1 cellular context compared by ENCODE assay signal in the genomic region with DNA sequence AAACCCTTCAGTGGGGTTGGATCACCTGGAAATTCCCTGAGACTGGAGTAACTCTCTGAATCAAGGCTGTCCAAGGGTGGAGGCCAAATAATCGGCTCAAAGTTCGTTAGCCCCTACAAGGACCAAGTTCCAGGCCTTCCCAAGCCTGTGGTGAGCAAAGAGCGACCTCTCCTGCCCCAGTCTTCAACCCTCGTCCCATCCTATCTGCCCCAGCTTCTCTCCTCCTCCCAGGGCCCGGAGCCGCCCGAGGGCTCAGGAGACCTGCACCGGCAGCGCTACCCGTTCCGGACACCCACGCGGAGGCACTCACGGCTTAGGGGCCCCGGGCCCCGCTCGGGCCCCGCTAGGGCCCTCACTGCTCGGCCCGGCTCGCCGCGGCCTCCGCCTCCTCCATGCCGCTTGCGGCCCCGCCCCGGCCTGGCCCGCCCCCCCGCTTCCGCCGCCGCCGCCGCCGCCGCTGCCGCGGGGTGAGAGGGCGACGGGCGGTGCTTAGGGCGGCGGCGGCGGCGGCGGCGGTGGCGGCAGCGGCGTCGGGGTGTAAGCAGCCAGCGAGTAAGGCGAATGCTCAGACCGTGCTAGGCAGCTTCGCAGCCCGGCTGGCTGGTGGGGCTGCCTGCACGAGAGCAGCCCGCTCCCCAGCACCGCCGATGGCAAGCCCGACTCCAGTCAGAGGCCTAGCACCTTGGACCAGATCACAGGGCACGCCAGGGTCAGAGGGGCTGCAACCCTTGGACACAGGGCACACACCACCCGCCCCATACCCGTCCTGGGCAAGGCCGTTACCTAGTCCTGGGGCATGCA.
A peak's percentile ranks its signal among the peaks of the same experiment; 100 is the strongest.
TF ChIP-seq lines count a peak whose summit lies in the region.

A gene (minus strand): TSS at position 409 of the 801 bp plus-strand sequence. CDS start 613 bp downstream, outside the sequence.

TF ChIP-seq in GM12878, 131 proteins besides CTCF, POLR2A, EP300 and RAD21 (continued from another document):
- no peak for TF ChIP-seq MEF2B (IDR thresholded peaks at IDR 0.05; ENCODE audit: partially characterized antibody, poor library complexity, severe bottlenecking)
- TF ChIP-seq NFIC (IDR thresholded peaks at IDR 0.05; ENCODE audit: low read depth, low read length) = no peak
- TF ChIP-seq ETV6 (conservative IDR thresholded peaks at IDR 0.05 in 1 of 2, IDR thresholded peaks at IDR 0.05 in 1 of 2; ENCODE audit: borderline replicate concordance in 1 of 2, low read depth in 1 of 2) = no peak
- no peak for TF ChIP-seq SMC3 (IDR thresholded peaks at IDR 0.05; ENCODE audit: borderline replicate concordance, low read length)
- TF ChIP-seq, protein P1, sequence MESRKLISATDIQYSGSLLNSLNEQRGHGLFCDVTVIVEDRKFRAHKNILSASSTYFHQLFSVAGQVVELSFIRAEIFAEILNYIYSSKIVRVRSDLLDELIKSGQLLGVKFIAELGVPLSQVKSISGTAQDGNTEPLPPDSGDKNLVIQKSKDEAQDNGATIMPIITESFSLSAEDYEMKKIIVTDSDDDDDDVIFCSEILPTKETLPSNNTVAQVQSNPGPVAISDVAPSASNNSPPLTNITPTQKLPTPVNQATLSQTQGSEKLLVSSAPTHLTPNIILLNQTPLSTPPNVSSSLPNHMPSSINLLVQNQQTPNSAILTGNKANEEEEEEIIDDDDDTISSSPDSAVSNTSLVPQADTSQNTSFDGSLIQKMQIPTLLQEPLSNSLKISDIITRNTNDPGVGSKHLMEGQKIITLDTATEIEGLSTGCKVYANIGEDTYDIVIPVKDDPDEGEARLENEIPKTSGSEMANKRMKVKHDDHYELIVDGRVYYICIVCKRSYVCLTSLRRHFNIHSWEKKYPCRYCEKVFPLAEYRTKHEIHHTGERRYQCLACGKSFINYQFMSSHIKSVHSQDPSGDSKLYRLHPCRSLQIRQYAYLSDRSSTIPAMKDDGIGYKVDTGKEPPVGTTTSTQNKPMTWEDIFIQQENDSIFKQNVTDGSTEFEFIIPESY (IDR thresholded peaks at IDR 0.05) = no peak
- no peak for TF ChIP-seq KAT2A (conservative IDR thresholded peaks at IDR 0.05; ENCODE audit: control insufficient read depth, low read depth, low read length)
- 0 out of 4 replicates have a peak, but pooled peaks of 1 of the 2 experiments have one; percentile 17 for TF ChIP-seq SRF (IDR thresholded peaks at IDR 0.05; ENCODE audit: low read depth in 2 of 2, low read length in 2 of 2)
- no peak for TF ChIP-seq ATF7 (IDR thresholded peaks at IDR 0.05; ENCODE audit: low read depth)
- TF ChIP-seq POU2F2 (IDR thresholded peaks at IDR 0.05; ENCODE audit: borderline replicate concordance, low read depth, low read length) = peak; percentile 60; the same call in 1 of the 3 replicates
- no peak for TF ChIP-seq TARDBP (IDR thresholded peaks at IDR 0.05; ENCODE audit: borderline replicate concordance)
- TF ChIP-seq HDAC2 (IDR thresholded peaks at IDR 0.05) = no peak
- peak; percentile 74; the same call in 1 of the 2 replicates for TF ChIP-seq YY1 (IDR thresholded peaks at IDR 0.05; ENCODE audit: low read depth, low read length)
- 0 out of 2 replicates have a peak, but pooled peaks have one; percentile 10 for TF ChIP-seq TCF3 (IDR thresholded peaks at IDR 0.05; ENCODE audit: borderline replicate concordance, insufficient read depth, low read depth, low read length)
- no peak for TF ChIP-seq SPI1 (IDR thresholded peaks at IDR 0.05; ENCODE audit: borderline replicate concordance, insufficient read depth, low read depth, low read length)
- no peak for TF ChIP-seq NRF1 (conservative IDR thresholded peaks at IDR 0.05; ENCODE audit: low read depth, low read length)
- peak; percentile 7; the same call in 1 of the 2 replicates for TF ChIP-seq SMARCA5 (IDR thresholded peaks at IDR 0.05)
- no peak for TF ChIP-seq SREBF1 (IDR thresholded peaks at IDR 0.05; ENCODE audit: low read length)
- TF ChIP-seq NR2C2 (IDR thresholded peaks at IDR 0.05; ENCODE audit: borderline replicate concordance, control insufficient read depth, insufficient read length, low read depth) = peak; percentile 40
- peak in 1 of 2 experiments; percentile 57; a peak in 1 of 4 replicates for TF ChIP-seq BHLHE40 (IDR thresholded peaks at IDR 0.05; ENCODE audit: borderline replicate concordance in 1 of 2, low read depth in 2 of 2, low read length in 1 of 2)
- TF ChIP-seq, protein P2, sequence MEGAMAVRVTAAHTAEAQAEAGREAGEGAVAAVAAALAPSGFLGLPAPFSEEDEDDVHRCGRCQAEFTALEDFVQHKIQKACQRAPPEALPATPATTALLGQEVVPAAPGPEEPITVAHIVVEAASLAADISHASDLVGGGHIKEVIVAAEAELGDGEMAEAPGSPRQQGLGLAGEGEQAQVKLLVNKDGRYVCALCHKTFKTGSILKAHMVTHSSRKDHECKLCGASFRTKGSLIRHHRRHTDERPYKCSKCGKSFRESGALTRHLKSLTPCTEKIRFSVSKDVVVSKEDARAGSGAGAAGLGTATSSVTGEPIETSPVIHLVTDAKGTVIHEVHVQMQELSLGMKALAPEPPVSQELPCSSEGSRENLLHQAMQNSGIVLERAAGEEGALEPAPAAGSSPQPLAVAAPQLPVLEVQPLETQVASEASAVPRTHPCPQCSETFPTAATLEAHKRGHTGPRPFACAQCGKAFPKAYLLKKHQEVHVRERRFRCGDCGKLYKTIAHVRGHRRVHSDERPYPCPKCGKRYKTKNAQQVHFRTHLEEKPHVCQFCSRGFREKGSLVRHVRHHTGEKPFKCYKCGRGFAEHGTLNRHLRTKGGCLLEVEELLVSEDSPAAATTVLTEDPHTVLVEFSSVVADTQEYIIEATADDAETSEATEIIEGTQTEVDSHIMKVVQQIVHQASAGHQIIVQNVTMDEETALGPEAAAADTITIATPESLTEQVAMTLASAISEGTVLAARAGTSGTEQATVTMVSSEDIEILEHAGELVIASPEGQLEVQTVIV (IDR thresholded peaks at IDR 0.05; ENCODE audit: borderline replicate concordance, partially characterized antibody) = no peak
- TF ChIP-seq, protein P3, sequence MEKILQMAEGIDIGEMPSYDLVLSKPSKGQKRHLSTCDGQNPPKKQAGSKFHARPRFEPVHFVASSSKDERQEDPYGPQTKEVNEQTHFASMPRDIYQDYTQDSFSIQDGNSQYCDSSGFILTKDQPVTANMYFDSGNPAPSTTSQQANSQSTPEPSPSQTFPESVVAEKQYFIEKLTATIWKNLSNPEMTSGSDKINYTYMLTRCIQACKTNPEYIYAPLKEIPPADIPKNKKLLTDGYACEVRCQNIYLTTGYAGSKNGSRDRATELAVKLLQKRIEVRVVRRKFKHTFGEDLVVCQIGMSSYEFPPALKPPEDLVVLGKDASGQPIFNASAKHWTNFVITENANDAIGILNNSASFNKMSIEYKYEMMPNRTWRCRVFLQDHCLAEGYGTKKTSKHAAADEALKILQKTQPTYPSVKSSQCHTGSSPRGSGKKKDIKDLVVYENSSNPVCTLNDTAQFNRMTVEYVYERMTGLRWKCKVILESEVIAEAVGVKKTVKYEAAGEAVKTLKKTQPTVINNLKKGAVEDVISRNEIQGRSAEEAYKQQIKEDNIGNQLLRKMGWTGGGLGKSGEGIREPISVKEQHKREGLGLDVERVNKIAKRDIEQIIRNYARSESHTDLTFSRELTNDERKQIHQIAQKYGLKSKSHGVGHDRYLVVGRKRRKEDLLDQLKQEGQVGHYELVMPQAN (conservative IDR thresholded peaks at IDR 0.05) = peak; percentile 46; the same call in 1 of the 2 replicates
- TF ChIP-seq ESRRA (IDR thresholded peaks at IDR 0.05; ENCODE audit: low read length) = no peak
- no peak for TF ChIP-seq CREB1 (IDR thresholded peaks at IDR 0.05; ENCODE audit: low read depth)
- no peak for TF ChIP-seq ZNF622 (IDR thresholded peaks at IDR 0.05)
- TF ChIP-seq, protein P4, sequence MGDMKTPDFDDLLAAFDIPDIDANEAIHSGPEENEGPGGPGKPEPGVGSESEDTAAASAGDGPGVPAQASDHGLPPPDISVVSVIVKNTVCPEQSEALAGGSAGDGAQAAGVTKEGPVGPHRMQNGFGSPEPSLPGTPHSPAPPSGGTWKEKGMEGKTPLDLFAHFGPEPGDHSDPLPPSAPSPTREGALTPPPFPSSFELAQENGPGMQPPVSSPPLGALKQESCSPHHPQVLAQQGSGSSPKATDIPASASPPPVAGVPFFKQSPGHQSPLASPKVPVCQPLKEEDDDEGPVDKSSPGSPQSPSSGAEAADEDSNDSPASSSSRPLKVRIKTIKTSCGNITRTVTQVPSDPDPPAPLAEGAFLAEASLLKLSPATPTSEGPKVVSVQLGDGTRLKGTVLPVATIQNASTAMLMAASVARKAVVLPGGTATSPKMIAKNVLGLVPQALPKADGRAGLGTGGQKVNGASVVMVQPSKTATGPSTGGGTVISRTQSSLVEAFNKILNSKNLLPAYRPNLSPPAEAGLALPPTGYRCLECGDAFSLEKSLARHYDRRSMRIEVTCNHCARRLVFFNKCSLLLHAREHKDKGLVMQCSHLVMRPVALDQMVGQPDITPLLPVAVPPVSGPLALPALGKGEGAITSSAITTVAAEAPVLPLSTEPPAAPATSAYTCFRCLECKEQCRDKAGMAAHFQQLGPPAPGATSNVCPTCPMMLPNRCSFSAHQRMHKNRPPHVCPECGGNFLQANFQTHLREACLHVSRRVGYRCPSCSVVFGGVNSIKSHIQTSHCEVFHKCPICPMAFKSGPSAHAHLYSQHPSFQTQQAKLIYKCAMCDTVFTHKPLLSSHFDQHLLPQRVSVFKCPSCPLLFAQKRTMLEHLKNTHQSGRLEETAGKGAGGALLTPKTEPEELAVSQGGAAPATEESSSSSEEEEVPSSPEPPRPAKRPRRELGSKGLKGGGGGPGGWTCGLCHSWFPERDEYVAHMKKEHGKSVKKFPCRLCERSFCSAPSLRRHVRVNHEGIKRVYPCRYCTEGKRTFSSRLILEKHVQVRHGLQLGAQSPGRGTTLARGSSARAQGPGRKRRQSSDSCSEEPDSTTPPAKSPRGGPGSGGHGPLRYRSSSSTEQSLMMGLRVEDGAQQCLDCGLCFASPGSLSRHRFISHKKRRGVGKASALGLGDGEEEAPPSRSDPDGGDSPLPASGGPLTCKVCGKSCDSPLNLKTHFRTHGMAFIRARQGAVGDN (IDR thresholded peaks at IDR 0.05) = peak; percentile 71; the same call in 1 of the 2 replicates
- TF ChIP-seq, protein P5, sequence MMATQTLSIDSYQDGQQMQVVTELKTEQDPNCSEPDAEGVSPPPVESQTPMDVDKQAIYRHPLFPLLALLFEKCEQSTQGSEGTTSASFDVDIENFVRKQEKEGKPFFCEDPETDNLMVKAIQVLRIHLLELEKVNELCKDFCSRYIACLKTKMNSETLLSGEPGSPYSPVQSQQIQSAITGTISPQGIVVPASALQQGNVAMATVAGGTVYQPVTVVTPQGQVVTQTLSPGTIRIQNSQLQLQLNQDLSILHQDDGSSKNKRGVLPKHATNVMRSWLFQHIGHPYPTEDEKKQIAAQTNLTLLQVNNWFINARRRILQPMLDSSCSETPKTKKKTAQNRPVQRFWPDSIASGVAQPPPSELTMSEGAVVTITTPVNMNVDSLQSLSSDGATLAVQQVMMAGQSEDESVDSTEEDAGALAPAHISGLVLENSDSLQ (IDR thresholded peaks at IDR 0.05) = no peak
- TF ChIP-seq HDGF (IDR thresholded peaks at IDR 0.05) = no peak
- 0 out of 2 replicates have a peak, but pooled peaks have one; percentile 30 for TF ChIP-seq HCFC1 (IDR thresholded peaks at IDR 0.05; ENCODE audit: low read length)
- peak; percentile 57 for TF ChIP-seq POLR2AphosphoS5 (IDR thresholded peaks at IDR 0.05; ENCODE audit: low read length)
- no peak for TF ChIP-seq FOXK2 (IDR thresholded peaks at IDR 0.05)
- no peak for TF ChIP-seq PML (IDR thresholded peaks at IDR 0.05; ENCODE audit: low read length)
- TF ChIP-seq KLF5 (IDR thresholded peaks at IDR 0.05; ENCODE audit: partially characterized antibody) = no peak
- TF ChIP-seq NR2C1 (IDR thresholded peaks at IDR 0.05) = peak; percentile 85
- TF ChIP-seq EGR1 (IDR thresholded peaks at IDR 0.05; ENCODE audit: borderline replicate concordance in 1 of 2, low read depth in 2 of 2, low read length in 2 of 2) = peak in 1 of 2 experiments; percentile 61; a peak in 1 of 3 replicates
- no peak for TF ChIP-seq TAF1 (IDR thresholded peaks at IDR 0.05; ENCODE audit: borderline replicate concordance, low read depth, low read length)
- TF ChIP-seq CBX3 (IDR thresholded peaks at IDR 0.05; ENCODE audit: borderline replicate concordance, low read depth) = no peak
- TF ChIP-seq, protein P6, sequence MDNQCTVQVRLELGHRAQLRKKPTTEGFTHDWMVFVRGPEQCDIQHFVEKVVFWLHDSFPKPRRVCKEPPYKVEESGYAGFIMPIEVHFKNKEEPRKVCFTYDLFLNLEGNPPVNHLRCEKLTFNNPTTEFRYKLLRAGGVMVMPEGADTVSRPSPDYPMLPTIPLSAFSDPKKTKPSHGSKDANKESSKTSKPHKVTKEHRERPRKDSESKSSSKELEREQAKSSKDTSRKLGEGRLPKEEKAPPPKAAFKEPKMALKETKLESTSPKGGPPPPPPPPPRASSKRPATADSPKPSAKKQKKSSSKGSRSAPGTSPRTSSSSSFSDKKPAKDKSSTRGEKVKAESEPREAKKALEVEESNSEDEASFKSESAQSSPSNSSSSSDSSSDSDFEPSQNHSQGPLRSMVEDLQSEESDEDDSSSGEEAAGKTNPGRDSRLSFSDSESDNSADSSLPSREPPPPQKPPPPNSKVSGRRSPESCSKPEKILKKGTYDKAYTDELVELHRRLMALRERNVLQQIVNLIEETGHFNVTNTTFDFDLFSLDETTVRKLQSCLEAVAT (IDR thresholded peaks at IDR 0.05) = 0 out of 2 replicates have a peak, but pooled peaks have one; percentile 18
- no peak for TF ChIP-seq ZNF207 (IDR thresholded peaks at IDR 0.05; ENCODE audit: borderline replicate concordance)
